2 cellular contexts compared by ENCODE assay signal in genomic region chr6:53309059-53309896, GRCh38.
A peak's percentile ranks its signal among the peaks of the same experiment; 100 is the strongest.
TF ChIP-seq lines count a peak whose summit lies in the region.

No MANE protein-coding gene starts in this region.

TF ChIP-seq in HEK293, 187 proteins besides CTCF, POLR2A, EP300 and RAD21 (continued from another document):
- no peak for TF ChIP-seq BCL11A (tag by site-specific recombination; IDR thresholded peaks at IDR 0.05; ENCODE audit: low read depth)
- no peak for TF ChIP-seq ZNF658 (tag by site-specific recombination; IDR thresholded peaks at IDR 0.05)
- no peak for TF ChIP-seq ZNF311 (tag by site-specific recombination; IDR thresholded peaks at IDR 0.05; ENCODE audit: borderline replicate concordance)
- no peak for TF ChIP-seq ZNF366 (tag by site-specific recombination; conservative IDR thresholded peaks at IDR 0.05)
- no peak for TF ChIP-seq ZNF426 (tag by site-specific recombination; IDR thresholded peaks at IDR 0.05)
- TF ChIP-seq IKZF3 (tag by site-specific recombination; IDR thresholded peaks at IDR 0.05): peak; percentile 64; the same call in 1 of the 2 replicates
- peak; percentile 53; the same call in 1 of the 2 replicates for TF ChIP-seq OSR2 (tag by site-specific recombination; IDR thresholded peaks at IDR 0.05)
- TF ChIP-seq ZNF664 (tag by site-specific recombination; IDR thresholded peaks at IDR 0.05): no peak
- no peak for TF ChIP-seq ZNF621 (tag by site-specific recombination; IDR thresholded peaks at IDR 0.05)
- no peak for TF ChIP-seq ZNF677 (tag by site-specific recombination; IDR thresholded peaks at IDR 0.05)
- TF ChIP-seq ZNF175 (tag by site-specific recombination; IDR thresholded peaks at IDR 0.05): no peak
- no peak for TF ChIP-seq ZBTB11 (tag by site-specific recombination; conservative IDR thresholded peaks at IDR 0.05; ENCODE audit: low read depth)
- TF ChIP-seq ZNF248 (tag by site-specific recombination; IDR thresholded peaks at IDR 0.05): no peak
- 0 out of 2 replicates have a peak, but pooled peaks have one; percentile 38 for TF ChIP-seq SCRT2 (tag by site-specific recombination; IDR thresholded peaks at IDR 0.05)
- TF ChIP-seq ZNF19 (tag by site-specific recombination; IDR thresholded peaks at IDR 0.05; ENCODE audit: low read depth): no peak

TF ChIP-seq in K562, 482 proteins besides CTCF, POLR2A, EP300 and RAD21 (continued from another document):
- peak; percentile 54; the same call in 1 of the 2 replicates for TF ChIP-seq TAL1 (IDR thresholded peaks at IDR 0.05)
- peak; percentile 88 for TF ChIP-seq SMAD4 (CRISPR knock-in tag; conservative IDR thresholded peaks at IDR 0.05)
- TF ChIP-seq ARID1B (IDR thresholded peaks at IDR 0.05): peak; percentile 59
- TF ChIP-seq NCOR1 (IDR thresholded peaks at IDR 0.05): peak; percentile 74
- peak; percentile 65 for TF ChIP-seq NFIC (IDR thresholded peaks at IDR 0.05)
- no peak for TF ChIP-seq BHLHE40 (IDR thresholded peaks at IDR 0.05; ENCODE audit: low read length)
- TF ChIP-seq HMG20A (CRISPR knock-in tag; conservative IDR thresholded peaks at IDR 0.05): no peak
- no peak for TF ChIP-seq ZNF133 (CRISPR knock-in tag; IDR thresholded peaks at IDR 0.05)
- peak; percentile 55; the same call in 1 of the 2 replicates for TF ChIP-seq HDAC2 (IDR thresholded peaks at IDR 0.05)
- TF ChIP-seq TFAP4 (CRISPR knock-in tag; IDR thresholded peaks at IDR 0.05; ENCODE audit: borderline replicate concordance): peak; percentile 82
- peak; percentile 79 for TF ChIP-seq TEAD4 (IDR thresholded peaks at IDR 0.05; ENCODE audit: low read length)
- TF ChIP-seq TEAD4 (CRISPR knock-in tag; IDR thresholded peaks at IDR 0.05; ENCODE audit: borderline replicate concordance): no peak
- TF ChIP-seq POLR2AphosphoS5 (IDR thresholded peaks at IDR 0.05; ENCODE audit: control insufficient read depth, insufficient read depth, low read depth, low read length): peak; percentile 49; the same call in 1 of the 2 replicates
- peak; percentile 86 for TF ChIP-seq CBFA2T3 (IDR thresholded peaks at IDR 0.05)
- no peak for TF ChIP-seq HEY1 (CRISPR knock-in tag; IDR thresholded peaks at IDR 0.05; ENCODE audit: borderline replicate concordance)
- TF ChIP-seq TCF3 (CRISPR knock-in tag; IDR thresholded peaks at IDR 0.05): peak; percentile 79
- TF ChIP-seq DMBX1 (CRISPR knock-in tag; IDR thresholded peaks at IDR 0.05; ENCODE audit: borderline replicate concordance): 0 out of 2 replicates have a peak, but pooled peaks have one; percentile 17
- peak; percentile 4; the same call in 1 of the 2 replicates for TF ChIP-seq JUND (IDR thresholded peaks at IDR 0.05; ENCODE audit: borderline replicate concordance, low read depth, low read length)
- no peak for TF ChIP-seq JUND (tag; IDR thresholded peaks at IDR 0.05; ENCODE audit: borderline replicate concordance, low read depth, low read length)
- TF ChIP-seq CBFA2T2 (conservative IDR thresholded peaks at IDR 0.05): peak; percentile 76
- peak; percentile 42; the same call in 1 of the 2 replicates for TF ChIP-seq CXXC5 (CRISPR knock-in tag; IDR thresholded peaks at IDR 0.05)
- TF ChIP-seq RB1 (IDR thresholded peaks at IDR 0.05; ENCODE audit: low read depth): no peak
- TF ChIP-seq KLF16 (IDR thresholded peaks at IDR 0.05): peak; percentile 66; the same call in 1 of the 2 replicates
- TF ChIP-seq PRDM10 (IDR thresholded peaks at IDR 0.05; ENCODE audit: partially characterized antibody): no peak
- peak in 1 of 2 experiments; percentile 28; a peak in 1 of 4 replicates for TF ChIP-seq TEAD1 (CRISPR knock-in tag; IDR thresholded peaks at IDR 0.05)
- TF ChIP-seq MBD1 (CRISPR knock-in tag; IDR thresholded peaks at IDR 0.05): no peak
- TF ChIP-seq KDM1A (IDR thresholded peaks at IDR 0.05): no peak
- TF ChIP-seq CREM (IDR thresholded peaks at IDR 0.05; ENCODE audit: low read depth): no peak
- no peak for TF ChIP-seq MCM3 (IDR thresholded peaks at IDR 0.05)
- TF ChIP-seq TBL1XR1 (IDR thresholded peaks at IDR 0.05; ENCODE audit: low read length in 2 of 2): 0 out of 4 replicates have a peak, but pooled peaks of 1 of the 2 experiments have one; percentile 37
- 0 out of 2 replicates have a peak, but pooled peaks have one; percentile 30 for TF ChIP-seq PML (IDR thresholded peaks at IDR 0.05; ENCODE audit: low read length)
- no peak for TF ChIP-seq ZBTB49 (CRISPR knock-in tag; IDR thresholded peaks at IDR 0.05; ENCODE audit: borderline replicate concordance)
- TF ChIP-seq NR3C1 (CRISPR knock-in tag; IDR thresholded peaks at IDR 0.05): no peak
- TF ChIP-seq MYNN (IDR thresholded peaks at IDR 0.05): peak; percentile 55; the same call in 1 of the 2 replicates
- no peak for TF ChIP-seq MYNN (CRISPR knock-in tag; IDR thresholded peaks at IDR 0.05)
- no peak for TF ChIP-seq TOE1 (IDR thresholded peaks at IDR 0.05; ENCODE audit: borderline replicate concordance)
- no peak for TF ChIP-seq TOE1 (CRISPR knock-in tag; IDR thresholded peaks at IDR 0.05; ENCODE audit: borderline replicate concordance, low read depth)
- TF ChIP-seq ZBTB17 (CRISPR knock-in tag; IDR thresholded peaks at IDR 0.05): 0 out of 2 replicates have a peak, but pooled peaks have one; percentile 24
- TF ChIP-seq RUNX1 (IDR thresholded peaks at IDR 0.05; ENCODE audit: low read depth): no peak
- peak; percentile 49; the same call in 1 of the 2 replicates for TF ChIP-seq ZNF395 (CRISPR knock-in tag; IDR thresholded peaks at IDR 0.05)
- no peak for TF ChIP-seq NCOA2 (IDR thresholded peaks at IDR 0.05; ENCODE audit: partially characterized antibody in 2 of 2)
- TF ChIP-seq DACH1 (IDR thresholded peaks at IDR 0.05; ENCODE audit: partially characterized antibody): peak; percentile 65
- TF ChIP-seq BACH1 (tag; IDR thresholded peaks at IDR 0.05): peak; percentile 60; the same call in 1 of the 2 replicates
- TF ChIP-seq TRIM24 (IDR thresholded peaks at IDR 0.05): peak in 1 of 2 experiments; percentile 53; a peak in 1 of 4 replicates
- TF ChIP-seq MECOM (CRISPR knock-in tag; IDR thresholded peaks at IDR 0.05): peak; percentile 43; the same call in 1 of the 2 replicates
- no peak for TF ChIP-seq DEAF1 (CRISPR knock-in tag; IDR thresholded peaks at IDR 0.05)
